28 cellular contexts compared by ENCODE assay signal in genomic region chrX:134971926-134972325, GRCh38. TPM values are rescaled to one million over a fixed set of nuclear protein-coding genes. Genes with fewer than 3 reads are reported as not detected.
"Had no signal": no experiment of that assay in that cellular context is flagged by ENCODE, and none has a peak within 500 bp of the region (broad histone marks: within the 10 kb centered on the region; RNA-seq: fewer than 3 reads in every experiment).

No MANE protein-coding gene starts in this region.

- H3K4me1 Mint-ChIP-seq: activated CD4-positive, alpha-beta T cell treated with anti-CD3 and anti-CD28 coated beads, Interleukin-2, amount 10 ng/mL, durations not matched to agents 24 days and 14 days; activated CD8-positive, alpha-beta memory T cell treated with anti-CD3 and anti-CD28 coated beads, Interleukin-2, amount 10 ng/mL, durations not matched to agents 7 days and 5 days; activated naive CD8-positive, alpha-beta T cell treated with anti-CD3 and anti-CD28 coated beads, Interleukin-2, amount 50 U/mL, for 24 hours; immature natural killer cell; natural killer cell had no signal

- DNase-seq: activated CD4-positive, alpha-beta T cell treated with anti-CD3 and anti-CD28 coated beads, Interleukin-2, amount 10 ng/mL, durations not matched to agents 24 days and 14 days; activated CD8-positive, alpha-beta memory T cell treated with anti-CD3 and anti-CD28 coated beads, Interleukin-2, amount 10 ng/mL, durations not matched to agents 7 days and 5 days; activated CD8-positive, alpha-beta T cell treated with anti-CD3 and anti-CD28 coated beads for 36 hours; activated gamma-delta T cell; activated naive CD4-positive, alpha-beta T cell treated with anti-CD3 and anti-CD28 coated beads, Interleukin-2, amount 50 U/mL, for 16 hours; activated naive CD8-positive, alpha-beta T cell treated with anti-CD3 and anti-CD28 coated beads, Interleukin-2, amount 50 U/mL, for 24 hours; activated T-cell treated with anti-CD3 and anti-CD28 coated beads for 4 hours; anterior cingulate cortex; colonic mucosa; dorsolateral prefrontal cortex; effector memory CD8-positive, alpha-beta T cell; immature natural killer cell; left ventricle myocardium inferior; midbrain; natural killer cell; ovary; psoas muscle; spleen; stimulated activated CD4-positive, alpha-beta T cell treated with anti-CD3 and anti-CD28 coated beads, Interleukin-4, amount 100 ng/mL, for 1 hour; stimulated activated naive CD4-positive, alpha-beta T cell treated with Interleukin-2 at 50 U/mL for 16 hours; T-helper 2 cell; upper lobe of left lung had no signal

- H3K36me3 Mint-ChIP-seq: activated CD8-positive, alpha-beta memory T cell treated with anti-CD3 and anti-CD28 coated beads, Interleukin-2, amount 10 ng/mL, durations not matched to agents 7 days and 5 days; immature natural killer cell; natural killer cell had no signal

- H3K36me3 ChIP-seq: breast epithelium, colonic mucosa, left ventricle myocardium inferior, ovary, right atrium auricular region, spleen, thoracic aorta, upper lobe of left lung had no signal

- H3K9me3 ChIP-seq: breast epithelium, colonic mucosa, left ventricle myocardium inferior, ovary, psoas muscle, right atrium auricular region, spleen, thoracic aorta, upper lobe of left lung had no signal

- H3K4me1 ChIP-seq: breast epithelium, colonic mucosa, left ventricle myocardium inferior, psoas muscle, right atrium auricular region, spleen, upper lobe of left lung had no signal

- H3K4me3 ChIP-seq: breast epithelium, colonic mucosa, dorsolateral prefrontal cortex, left ventricle myocardium inferior, ovary, psoas muscle, right atrium auricular region, spleen, thoracic aorta, upper lobe of left lung had no signal

- H3K4me3 Mint-ChIP-seq: activated CD4-positive, alpha-beta T cell treated with anti-CD3 and anti-CD28 coated beads, Interleukin-2, amount 10 ng/mL, durations not matched to agents 24 days and 14 days; activated CD8-positive, alpha-beta memory T cell treated with anti-CD3 and anti-CD28 coated beads, Interleukin-2, amount 10 ng/mL, durations not matched to agents 7 days and 5 days; activated CD8-positive, alpha-beta T cell treated with anti-CD3 and anti-CD28 coated beads for 36 hours; activated naive CD8-positive, alpha-beta T cell treated with anti-CD3 and anti-CD28 coated beads, Interleukin-2, amount 50 U/mL, for 24 hours; activated T-helper 1 cell treated with anti-CD3 and anti-CD28 coated beads, Interleukin-12 subunit alpha, Interleukin-12 subunit beta, Interleukin-2, Interleukin-4 antibody, amounts not matched to agents 30 ng/mL and 10 ng/mL and 1 ng/mL, durations not matched to agents 14 hours and 24 hours and 36 hours; effector memory CD8-positive, alpha-beta T cell; immature natural killer cell; natural killer cell had no signal

- ATAC-seq: activated CD4-positive, CD25-positive, alpha-beta regulatory T cell treated with anti-CD3 and anti-CD28 coated beads, Interleukin-2, amount 50 U/mL, for 24 hours; activated CD8-positive, alpha-beta memory T cell treated with anti-CD3 and anti-CD28 coated beads, Interleukin-2, amount 10 ng/mL, durations not matched to agents 7 days and 5 days; activated CD8-positive, alpha-beta T cell treated with anti-CD3 and anti-CD28 coated beads for 36 hours; activated naive CD8-positive, alpha-beta T cell treated with anti-CD3 and anti-CD28 coated beads, Interleukin-2, amount 50 U/mL, for 24 hours; effector memory CD8-positive, alpha-beta T cell; natural killer cell; psoas muscle had no signal

- H3K27ac ChIP-seq: breast epithelium, colonic mucosa, dorsolateral prefrontal cortex, left ventricle myocardium inferior, ovary, psoas muscle, right atrium auricular region, spleen, thoracic aorta, upper lobe of left lung, VCaP had no signal

- H3K9me3 Mint-ChIP-seq: activated CD4-positive, alpha-beta T cell treated with anti-CD3 and anti-CD28 coated beads, Interleukin-2, amount 10 ng/mL, durations not matched to agents 24 days and 14 days; activated CD8-positive, alpha-beta T cell treated with anti-CD3 and anti-CD28 coated beads for 36 hours; activated naive CD8-positive, alpha-beta T cell treated with anti-CD3 and anti-CD28 coated beads, Interleukin-2, amount 50 U/mL, for 24 hours; activated T-helper 1 cell treated with anti-CD3 and anti-CD28 coated beads, Interleukin-12 subunit alpha, Interleukin-12 subunit beta, Interleukin-2, Interleukin-4 antibody, amounts not matched to agents 30 ng/mL and 10 ng/mL and 1 ng/mL, durations not matched to agents 14 hours and 24 hours and 36 hours; effector memory CD8-positive, alpha-beta T cell; immature natural killer cell; natural killer cell had no signal

- H3K27ac Mint-ChIP-seq: activated CD4-positive, alpha-beta T cell treated with anti-CD3 and anti-CD28 coated beads, Interleukin-2, amount 10 ng/mL, durations not matched to agents 24 days and 14 days; activated CD8-positive, alpha-beta memory T cell treated with anti-CD3 and anti-CD28 coated beads, Interleukin-2, amount 10 ng/mL, durations not matched to agents 7 days and 5 days; activated CD8-positive, alpha-beta T cell treated with anti-CD3 and anti-CD28 coated beads for 36 hours; activated naive CD8-positive, alpha-beta T cell treated with anti-CD3 and anti-CD28 coated beads, Interleukin-2, amount 50 U/mL, for 24 hours; activated T-helper 1 cell treated with anti-CD3 and anti-CD28 coated beads, Interleukin-12 subunit alpha, Interleukin-12 subunit beta, Interleukin-2, Interleukin-4 antibody, amounts not matched to agents 30 ng/mL and 10 ng/mL and 1 ng/mL, durations not matched to agents 14 hours and 24 hours and 36 hours; effector memory CD8-positive, alpha-beta T cell; immature natural killer cell; natural killer cell had no signal

- H3K27me3 ChIP-seq: colonic mucosa, ovary, right atrium auricular region, spleen, upper lobe of left lung had no signal

RNA-seq across cellular contexts. Expression of gene RTL8B, which starts 50.4 kb away (rescaled TPM):
- total RNA-seq: natural killer cell had no signal
- polyA plus RNA-seq: immature natural killer cell had no signal
